Comparison of ENCODE assay signal across 9 cellular contexts in the genomic region with DNA sequence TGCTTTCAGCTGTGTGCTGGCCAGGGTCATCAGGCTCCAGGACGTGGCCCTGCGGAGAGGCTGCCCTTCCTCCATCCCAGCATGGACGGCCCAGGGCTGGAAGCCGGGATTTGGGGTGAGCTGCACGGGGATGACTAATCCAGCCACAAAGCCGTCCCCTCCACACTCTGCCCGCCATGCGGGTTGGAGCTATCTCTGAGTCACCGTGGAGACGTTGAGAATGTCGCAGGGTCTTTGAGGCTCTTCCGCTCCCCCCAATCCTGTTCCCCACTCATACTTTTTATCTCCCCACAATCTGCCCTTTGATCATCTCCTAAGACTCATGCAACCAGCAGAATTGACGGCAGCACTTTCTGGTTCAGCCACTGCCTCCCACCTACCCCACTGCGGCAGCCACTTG. TPM values are rescaled to one million over a fixed set of nuclear protein-coding genes. Genes with fewer than 3 reads are reported as not detected.
DNase-seq lines count a peak whose midpoint lies in the region; ATAC-seq lines count a peak whose summit lies in the region.
"Not testable (repeated sequence)": the region's sequence is repeated elsewhere in the genome, so short reads cannot be mapped to it uniquely, and the experiment has no call there.
"Had no signal": no experiment of that assay in that cellular context is flagged by ENCODE, and none has a peak within 500 bp of the region (broad histone marks: within the 10 kb centered on the region; RNA-seq: fewer than 3 reads in every experiment).

No MANE protein-coding gene starts in this region.

- not testable (repeated sequence) for H2BK5ac ChIP-seq in neuronal stem cell (ENCODE audit: low read length)

- not testable (repeated sequence) for H3K4me3 ChIP-seq in SJCRH30; neuronal stem cell (ENCODE audit: low read length in 2 of 2)

- H2BK12ac ChIP-seq in neuronal stem cell (ENCODE audit: low read length): not testable (repeated sequence)

- H2BK120ac ChIP-seq in neuronal stem cell (ENCODE audit: low read depth, low read length): not testable (repeated sequence)

- H2AFZ ChIP-seq in neuronal stem cell (ENCODE audit: low read length): peak overlapping the region; percentile 15

- not testable (repeated sequence) for H3K14ac ChIP-seq in neuronal stem cell (ENCODE audit: low read length)

- not testable (repeated sequence) for H3K27me3 ChIP-seq in SJCRH30
- H3K27me3 ChIP-seq in neuronal stem cell (ENCODE audit: control insufficient read depth in 3 of 3, insufficient read depth in 3 of 3, low read depth in 1 of 3, low read length in 3 of 3): peaks cover 0 to 11% (median 0%) of the 10 kb centered on the region in 3 experiments

- DNase-seq in Daoy (ENCODE audit: low read depth) (peak; percentile 76), M059J (ENCODE audit: low read depth) (peak; percentile 90), SJCRH30 (peak; percentile 25 to 29), astrocyte of the hippocampus (ENCODE audit: low read depth, low spot score) (peak; percentile 65), left cardiac atrium (peak; percentile 12)
- peak; percentile 25 for DNase-seq in activated CD8-positive, alpha-beta memory T cell treated with anti-CD3 and anti-CD28 coated beads, Interleukin-2, amount 50 U/mL, for 4 hours
- DNase-seq in neuronal stem cell (ENCODE audit: low spot score): not testable (repeated sequence)
- peak; percentile 19 to 37 for DNase-seq in stimulated activated CD8-positive, alpha-beta memory T cell treated with anti-CD3 and anti-CD28 coated beads, Interleukin-7, amount 100 ng/mL, for 4 hours (ENCODE audit: low read depth in 2 of 2)

- not testable (repeated sequence) for H3K4ac ChIP-seq in neuronal stem cell (ENCODE audit: low read length)

- H3K36me3 ChIP-seq in SJCRH30; neuronal stem cell (replicated peaks in 1 of 2; ENCODE audit: control insufficient read depth in 2 of 2, insufficient read depth in 2 of 2, low read length in 2 of 2): not testable (repeated sequence)

- H3K23ac ChIP-seq in neuronal stem cell (ENCODE audit: low read depth, low read length, poor library complexity): not testable (repeated sequence)

- no CpG with 5 or more reads among the region's 14 CpGs for WGBS in neuronal stem cell (ENCODE audit: extremely low coverage in 2 of 2, insufficient read length in 2 of 2, insufficient replicate concordance in 1 of 2), 2 donors

- not testable (repeated sequence) for H4K91ac ChIP-seq in neuronal stem cell (ENCODE audit: low read depth, low read length, poor library complexity)

- not testable (repeated sequence) for H3K9me3 ChIP-seq in SJCRH30 (replicated peaks); neuronal stem cell (replicated peaks in 1 of 2; ENCODE audit: control insufficient read depth in 2 of 2, insufficient read depth in 1 of 2, low read depth in 1 of 2, low read length in 2 of 2)

- not testable (repeated sequence) for H3K79me1 ChIP-seq in neuronal stem cell (ENCODE audit: low read depth, low read length)

- not testable (repeated sequence) for H3K18ac ChIP-seq in neuronal stem cell (ENCODE audit: low read length)

- H4K8ac ChIP-seq in neuronal stem cell (ENCODE audit: low read depth, low read length): not testable (repeated sequence)

- not testable (repeated sequence) for H3K4me1 ChIP-seq in SJCRH30
- H3K4me1 ChIP-seq in neuronal stem cell (ENCODE audit: control insufficient read depth in 2 of 2, insufficient read depth in 1 of 2, low read depth in 1 of 2, low read length in 2 of 2): peaks cover 0 to 14% of the 10 kb centered on the region in 2 donors

- not testable (repeated sequence) for H2AK5ac ChIP-seq in neuronal stem cell (ENCODE audit: low read depth, low read length)

- H3K9ac ChIP-seq in neuronal stem cell (ENCODE audit: low read depth, low read length, poor library complexity): not testable (repeated sequence)

- H2BK15ac ChIP-seq in neuronal stem cell (ENCODE audit: low read length): not testable (repeated sequence)

- H3K27ac ChIP-seq in SJCRH30; neuronal stem cell (replicated peaks; ENCODE audit: low read length): not testable (repeated sequence)

- intact Hi-C loops in left cardiac atrium (cut with DNase I): not testable (repeated sequence)

- H3K4me2 ChIP-seq in neuronal stem cell (ENCODE audit: insufficient read depth, low read length, poor library complexity, severe bottlenecking): not testable (repeated sequence)

- ATAC-seq in left cardiac atrium: not testable (repeated sequence)

RNA-seq across cellular contexts. Expression of gene PRODH, which starts 22.6 kb away (rescaled TPM):
- total RNA-seq in Daoy (2014; rRNA removed; shearing (Covaris generic)): 0.11 TPM in 1 of 2 replicates, not detected in the other
- total RNA-seq in M059J (2014; rRNA removed; shearing (Covaris generic)): not detected in 2 replicates
- total RNA-seq in SJCRH30 (2014; rRNA removed; shearing (Covaris generic)): 0.13 and 0.18 TPM in 2 replicates
- 1 to 10 TPM; 2.3 to 5.6 TPM for total RNA-seq in left cardiac atrium
- 8.3 TPM for polyA plus RNA-seq in neuronal stem cell (2013, experiment 1 of 2)
- polyA plus RNA-seq in neuronal stem cell (2013, experiment 2 of 2): 8.3 TPM
- polyA plus RNA-seq: immature natural killer cell had no signal

RNA-seq across cellular contexts. Expression of gene DGCR6, which starts 52.6 kb away (rescaled TPM):
- total RNA-seq in Daoy (2014; rRNA removed; shearing (Covaris generic)): 0.80 TPM in 1 of 2 replicates, not detected in the other
- total RNA-seq in M059J (2014; rRNA removed; shearing (Covaris generic)): 0.62 and 0.81 TPM in 2 replicates
- 5.4 and 8.2 TPM in 2 replicates for total RNA-seq in SJCRH30 (2014; rRNA removed; shearing (Covaris generic))
- total RNA-seq in left cardiac atrium: 1 to 10 TPM; 4.2 to 7.5 TPM
- polyA plus RNA-seq in neuronal stem cell (2013, experiment 1 of 2): 2.0 TPM
- 2.0 TPM for polyA plus RNA-seq in neuronal stem cell (2013, experiment 2 of 2)
